Comparison of ENCODE assay signal across 1 cellular context in the genomic region with DNA sequence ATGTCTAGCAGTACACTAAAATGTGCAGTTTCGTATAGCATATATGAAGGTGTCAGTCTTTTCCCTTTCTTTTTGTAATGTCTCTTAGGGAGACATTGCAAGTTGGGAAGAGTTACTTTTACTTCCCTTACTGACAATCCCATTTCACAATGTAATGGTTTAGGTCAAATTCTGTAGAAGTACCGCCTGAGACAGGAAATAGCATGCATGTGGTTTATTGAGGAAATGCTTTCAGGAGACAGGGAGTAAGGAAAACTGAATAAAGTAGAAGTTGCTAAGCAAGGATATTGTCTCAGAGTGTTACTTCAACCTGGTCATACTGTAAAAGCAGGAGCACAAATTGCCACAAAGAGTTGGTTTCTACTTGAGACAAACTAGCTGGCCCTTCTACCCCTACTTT.
TF ChIP-seq lines count a peak whose summit lies in the region.

No MANE protein-coding gene starts in this region.

TF ChIP-seq in HepG2, 621 proteins besides CTCF, POLR2A, EP300 and RAD21:
- no peak for TF ChIP-seq GRHL1 (CRISPR knock-in tag; conservative IDR thresholded peaks at IDR 0.05)
- TF ChIP-seq REPIN1 (CRISPR knock-in tag; IDR thresholded peaks at IDR 0.05; ENCODE audit: borderline replicate concordance, low read depth) = no peak
- no peak for TF ChIP-seq ZNF569 (CRISPR knock-in tag; IDR thresholded peaks at IDR 0.05; ENCODE audit: borderline replicate concordance)
- TF ChIP-seq KLF12 (CRISPR knock-in tag; IDR thresholded peaks at IDR 0.05; ENCODE audit: borderline replicate concordance) = no peak
- no peak for TF ChIP-seq SMC3 (IDR thresholded peaks at IDR 0.05; ENCODE audit: low read length)
- no peak for TF ChIP-seq GTF2F1 (IDR thresholded peaks at IDR 0.05; ENCODE audit: low read length)
- TF ChIP-seq ZNF878 (CRISPR knock-in tag; IDR thresholded peaks at IDR 0.05) = no peak
- TF ChIP-seq MIER3 (CRISPR knock-in tag; IDR thresholded peaks at IDR 0.05; ENCODE audit: borderline replicate concordance) = no peak
- TF ChIP-seq DMTF1 (CRISPR knock-in tag; IDR thresholded peaks at IDR 0.05) = no peak
- TF ChIP-seq MZF1 (CRISPR knock-in tag; IDR thresholded peaks at IDR 0.05; ENCODE audit: borderline replicate concordance) = no peak
- TF ChIP-seq ZNF17 (CRISPR knock-in tag; IDR thresholded peaks at IDR 0.05) = no peak
- no peak for TF ChIP-seq CHD4 (IDR thresholded peaks at IDR 0.05; ENCODE audit: borderline replicate concordance, low read length)
- no peak for TF ChIP-seq ZFP36L2 (CRISPR knock-in tag; IDR thresholded peaks at IDR 0.05)
- TF ChIP-seq ATF3 (CRISPR knock-in tag; IDR thresholded peaks at IDR 0.05) = no peak
- TF ChIP-seq FOXA3 (CRISPR knock-in tag; IDR thresholded peaks at IDR 0.05) = no peak
